Comparison of ENCODE assay signal across 32 cellular contexts in the genomic region with DNA sequence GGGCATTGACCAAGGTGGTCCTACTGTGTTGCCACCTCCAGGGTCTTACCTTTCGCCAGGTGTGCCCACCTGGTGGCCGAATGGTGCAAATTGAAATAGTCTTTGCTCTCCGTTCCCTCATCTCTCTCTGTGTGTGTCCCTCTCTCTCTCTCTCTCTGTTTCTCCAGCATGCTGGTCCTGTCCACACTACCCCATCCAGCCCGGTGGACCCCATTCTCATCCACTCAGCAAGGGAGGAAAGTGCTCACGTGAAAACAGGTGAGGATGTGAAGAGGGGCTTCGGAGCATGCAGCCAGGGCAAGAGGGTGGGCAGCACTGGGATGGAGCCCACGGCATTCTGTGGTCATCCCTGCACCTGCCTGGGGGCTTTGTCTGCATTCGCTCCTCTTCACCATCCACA.
"Had no signal": no experiment of that assay in that cellular context is flagged by ENCODE, and none has a peak within 500 bp of the region (broad histone marks: within the 10 kb centered on the region; RNA-seq: fewer than 3 reads in every experiment).

No MANE protein-coding gene starts in this region.

- H3K4me1 Mint-ChIP-seq: activated CD4-positive, alpha-beta memory T cell treated with anti-CD3 and anti-CD28 coated beads, Interleukin-2, amount 10 ng/mL, durations not matched to agents 7 days and 5 days; activated CD4-positive, alpha-beta T cell treated with anti-CD3 and anti-CD28 coated beads, Interleukin-2, amount 10 ng/mL, durations not matched to agents 7 days and 5 days; activated naive CD4-positive, alpha-beta T cell treated with anti-CD3 and anti-CD28 coated beads, Interleukin-2, amount 50 U/mL, for 24 hours; activated naive CD8-positive, alpha-beta T cell treated with anti-CD3 and anti-CD28 coated beads for 36 hours; activated naive CD8-positive, alpha-beta T cell treated with anti-CD3 and anti-CD28 coated beads, Interleukin-2, amount 50 U/mL, for 24 hours; brain; central memory CD8-positive, alpha-beta T cell; T-helper 17 cell had no signal

- H3K4me3 ChIP-seq: adrenal gland, ascending aorta, breast epithelium, cardiac muscle cell, coronary artery, dorsolateral prefrontal cortex, esophagus squamous epithelium, gastroesophageal sphincter had no signal

- ATAC-seq: activated naive CD8-positive, alpha-beta T cell treated with anti-CD3 and anti-CD28 coated beads, Interleukin-2, amount 50 U/mL, for 24 hours; activated T-cell treated with anti-CD3 and anti-CD28 coated beads, Interleukin-2, amount 50 U/mL, for 72 hours; gastroesophageal sphincter; T-helper 17 cell had no signal

- H3K36me3 Mint-ChIP-seq: activated naive CD4-positive, alpha-beta T cell treated with anti-CD3 and anti-CD28 coated beads, Interleukin-2, amount 50 U/mL, for 24 hours; brain had no signal

- H3K36me3 ChIP-seq: adrenal gland, ascending aorta, breast epithelium, cardiac muscle cell, esophagus squamous epithelium, gastroesophageal sphincter had no signal

- H3K27me3 Mint-ChIP-seq: activated CD4-positive, alpha-beta memory T cell treated with anti-CD3 and anti-CD28 coated beads, Interleukin-2, amount 10 ng/mL, durations not matched to agents 7 days and 5 days; activated CD4-positive, alpha-beta T cell treated with anti-CD3 and anti-CD28 coated beads, Interleukin-2, amount 10 ng/mL, durations not matched to agents 7 days and 5 days; activated naive CD4-positive, alpha-beta T cell treated with anti-CD3 and anti-CD28 coated beads, Interleukin-2, amount 50 U/mL, for 24 hours; activated naive CD8-positive, alpha-beta T cell treated with anti-CD3 and anti-CD28 coated beads for 36 hours; activated T-cell treated with anti-CD3 and anti-CD28 coated beads, Interleukin-2, amount 50 U/mL, for 24 hours; central memory CD8-positive, alpha-beta T cell; T-helper 17 cell had no signal

- H3K4me1 ChIP-seq: adrenal gland, ascending aorta, breast epithelium, esophagus squamous epithelium, gastroesophageal sphincter had no signal

- H3K9me3 ChIP-seq: adrenal gland had no signal

- H3K4me3 Mint-ChIP-seq: activated CD4-positive, alpha-beta memory T cell treated with anti-CD3 and anti-CD28 coated beads, Interleukin-2, amount 10 ng/mL, durations not matched to agents 7 days and 5 days; activated CD4-positive, alpha-beta T cell treated with anti-CD3 and anti-CD28 coated beads, Interleukin-2, amount 10 ng/mL, durations not matched to agents 7 days and 5 days; activated naive CD4-positive, alpha-beta T cell treated with anti-CD3 and anti-CD28 coated beads for 36 hours; activated naive CD4-positive, alpha-beta T cell treated with anti-CD3 and anti-CD28 coated beads, Interleukin-2, amount 50 U/mL, for 24 hours; activated naive CD8-positive, alpha-beta T cell treated with anti-CD3 and anti-CD28 coated beads for 36 hours; activated naive CD8-positive, alpha-beta T cell treated with anti-CD3 and anti-CD28 coated beads, Interleukin-2, amount 50 U/mL, for 24 hours; activated T-cell treated with anti-CD3 and anti-CD28 coated beads, Interleukin-2, amount 50 U/mL, for 24 hours; activated T-cell treated with anti-CD3 and anti-CD28 coated beads, Interleukin-2, amount 50 U/mL, for 72 hours; brain; central memory CD8-positive, alpha-beta T cell; dendritic cell treated with granulocyte-macrophage colony-stimulating factor and Interleukin-4, amounts not matched to agents 40 ng/mL and 50 ng/mL, for 4 days; T-helper 17 cell; T-helper 2 cell treated with Interferon-gamma antibody and Interleukin-4, amounts not matched to agents 5 μg/mL and 100 μg/mL, for 36 hours had no signal

- H3K27ac ChIP-seq: adrenal gland, ascending aorta, breast epithelium, cardiac muscle cell, coronary artery, dorsolateral prefrontal cortex, epithelial cell of prostate, esophagus squamous epithelium, gastroesophageal sphincter had no signal

- H3K27ac Mint-ChIP-seq: activated CD4-positive, alpha-beta memory T cell treated with anti-CD3 and anti-CD28 coated beads, Interleukin-2, amount 10 ng/mL, durations not matched to agents 7 days and 5 days; activated CD4-positive, alpha-beta T cell treated with anti-CD3 and anti-CD28 coated beads, Interleukin-2, amount 10 ng/mL, durations not matched to agents 7 days and 5 days; activated naive CD4-positive, alpha-beta T cell treated with anti-CD3 and anti-CD28 coated beads for 36 hours; activated naive CD4-positive, alpha-beta T cell treated with anti-CD3 and anti-CD28 coated beads, Interleukin-2, amount 50 U/mL, for 24 hours; activated naive CD8-positive, alpha-beta T cell treated with anti-CD3 and anti-CD28 coated beads for 36 hours; activated naive CD8-positive, alpha-beta T cell treated with anti-CD3 and anti-CD28 coated beads, Interleukin-2, amount 50 U/mL, for 24 hours; activated T-cell treated with anti-CD3 and anti-CD28 coated beads, Interleukin-2, amount 50 U/mL, for 24 hours; activated T-cell treated with anti-CD3 and anti-CD28 coated beads, Interleukin-2, amount 50 U/mL, for 72 hours; brain; dendritic cell treated with granulocyte-macrophage colony-stimulating factor and Interleukin-4, amounts not matched to agents 40 ng/mL and 50 ng/mL, for 4 days; T-helper 17 cell; T-helper 2 cell treated with Interferon-gamma antibody and Interleukin-4, amounts not matched to agents 5 μg/mL and 100 μg/mL, for 36 hours had no signal

- DNase-seq: activated CD4-positive, alpha-beta memory T cell treated with anti-CD3 and anti-CD28 coated beads, Interleukin-2, amount 10 ng/mL, durations not matched to agents 7 days and 5 days; activated CD4-positive, alpha-beta T cell treated with anti-CD3 and anti-CD28 coated beads for 4 hours; activated CD4-positive, alpha-beta T cell treated with anti-CD3 and anti-CD28 coated beads, Interleukin-2, amount 10 ng/mL, durations not matched to agents 7 days and 5 days; activated CD4-positive, alpha-beta T cell treated with anti-CD3 and anti-CD28 coated beads, Interleukin-2, amount 50 U/mL, for 4 hours; activated CD4-positive, CD25-positive, alpha-beta regulatory T cell; activated CD4-positive, CD25-positive, alpha-beta regulatory T cell treated with anti-CD3 and anti-CD28 coated beads, Interleukin-2, amount 50 U/mL, for 72 hours; activated CD8-positive, alpha-beta memory T cell treated with anti-CD3 and anti-CD28 coated beads, Interleukin-2, amount 50 U/mL, for 48 hours; activated naive CD4-positive, alpha-beta T cell treated with anti-CD3 and anti-CD28 coated beads for 36 hours; activated naive CD8-positive, alpha-beta T cell treated with anti-CD3 and anti-CD28 coated beads for 36 hours; activated naive CD8-positive, alpha-beta T cell treated with anti-CD3 and anti-CD28 coated beads, Interleukin-2, amount 50 U/mL, for 24 hours; activated T-cell treated with anti-CD3 and anti-CD28 coated beads for 4 hours; activated T-cell treated with anti-CD3 and anti-CD28 coated beads, Interleukin-2, amount 50 U/mL, for 24 hours; activated T-cell treated with anti-CD3 and anti-CD28 coated beads, Interleukin-2, amount 50 U/mL, for 72 hours; adrenal gland; dorsolateral prefrontal cortex; effector memory CD4-positive, alpha-beta T cell; esophagus squamous epithelium; foreskin melanocyte; T-helper 1 cell; T-helper 17 cell; T1000 had no signal

- H3K27me3 ChIP-seq: adrenal gland, ascending aorta, breast epithelium, cardiac muscle cell, esophagus squamous epithelium had no signal
